8 cellular contexts compared by ENCODE assay signal in genomic region chr12:26748741-26749431, GRCh38.
A peak's percentile ranks its signal among the peaks of the same experiment; 100 is the strongest.
DNase-seq lines count a peak whose midpoint lies in the region; ATAC-seq and TF ChIP-seq lines count a peak whose summit lies in the region.

No MANE protein-coding gene starts in this region.

- in situ Hi-C loops in G401 (cut with HindIII; ENCODE audit: low sequenced_read_pairs), result no loop called here

- 34% methylated on average over 4 of the region's 4 CpGs for WGBS in prostate gland

- intact Hi-C loops in upper lobe of right lung (cut with DNase I), result no loop called here
- intact Hi-C loops in prostate gland (cut with DNase I), result no loop called here

- ATAC-seq in GM21717 (IDR thresholded peaks at IDR 0.05; ENCODE audit: unreplicated experiment) (peak; percentile 48), upper lobe of right lung (no peak)

- H3K9me3 ChIP-seq in upper lobe of right lung, result no peaks in the 10 kb centered on the region
- no peaks in the 10 kb centered on the region for H3K9me3 ChIP-seq in prostate gland

- H3K4me1 ChIP-seq in upper lobe of right lung (peaks cover 7% of the 10 kb centered on the region), prostate gland (replicated peaks) (no peaks in the 10 kb centered on the region)

- H3K36me3 ChIP-seq in upper lobe of right lung (no peaks in the 10 kb centered on the region), prostate gland (no peaks in the 10 kb centered on the region)

- DNase-seq in GDM1 (lab: John Stamatoyannopoulos, UW) (peak; percentile 56), MV-4-11 (lab: John Stamatoyannopoulos, UW) (peak; percentile 38), glomerular visceral epithelial cell (ENCODE audit: extremely low spot score) (peak; percentile 45), G401 (ENCODE audit: low spot score) (no peak), upper lobe of right lung (no peak), prostate gland (ENCODE audit: low spot score) (no peak)
- no peak for DNase-seq in activated effector memory CD4-positive, alpha-beta T cell treated with Interleukin-2 at 50 U/mL for 16 hours

- no peak for TF ChIP-seq POLR2A in prostate gland (IDR thresholded peaks at IDR 0.05)

- TF ChIP-seq CTCF in upper lobe of right lung (IDR thresholded peaks at IDR 0.05), result no peak
- no peak for TF ChIP-seq CTCF in prostate gland (IDR thresholded peaks at IDR 0.05)

- H3K27me3 ChIP-seq in upper lobe of right lung (no peaks in the 10 kb centered on the region), prostate gland (replicated peaks; ENCODE audit: insufficient read depth) (no peaks in the 10 kb centered on the region)

- no peak overlapping the region for H3K4me3 ChIP-seq in upper lobe of right lung
- no peak overlapping the region for H3K4me3 ChIP-seq in prostate gland

- H3K27ac ChIP-seq in upper lobe of right lung (no peak overlapping the region), prostate gland (no peak overlapping the region)

Comparison
In these comparisons a context has a peak if more than half of its experiments do, and no peak if none do; other contexts are left out.
1. DNase-seq: peak in GDM1 (single experiment), MV-4-11 (single experiment) and glomerular visceral epithelial cell (single experiment); none in activated effector memory CD4-positive, alpha-beta T cell treated with Interleukin-2 at 50 U/mL for 16 hours (single experiment), G401 (single experiment), upper lobe of right lung (single experiment) and prostate gland (single experiment).